ENCODE assay signal across 29 cellular contexts in the genomic region with DNA sequence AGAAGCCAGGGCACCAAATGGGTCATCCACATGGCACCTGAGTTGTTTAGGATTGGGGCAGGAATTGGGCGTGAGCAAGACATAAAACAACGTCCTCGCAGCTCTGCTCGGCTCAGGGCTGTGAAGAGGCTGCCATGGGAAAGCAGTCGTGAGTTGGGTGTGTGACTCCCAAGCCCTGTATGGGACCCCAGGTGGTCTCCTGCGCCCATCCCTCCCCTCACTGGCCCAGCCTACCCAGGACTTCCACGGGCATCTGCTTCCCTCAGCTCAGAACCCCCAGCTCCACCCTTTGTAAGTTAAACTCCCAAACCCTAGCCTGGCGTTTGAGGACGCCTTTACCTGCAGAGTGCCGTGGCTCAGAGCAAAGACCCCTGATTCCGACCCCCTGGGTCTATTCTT. TPM values are rescaled to one million over a fixed set of nuclear protein-coding genes. Genes with fewer than 3 reads are reported as not detected.
DNase-seq lines count a peak whose midpoint lies in the region; ATAC-seq, FAIRE-seq and TF ChIP-seq lines count a peak whose summit lies in the region.
"Had no signal": no experiment of that assay in that cellular context is flagged by ENCODE, and none has a peak within 500 bp of the region (broad histone marks: within the 10 kb centered on the region; RNA-seq: fewer than 3 reads in every experiment).

No MANE protein-coding gene starts in this region.

- no peak overlapping the region for H2BK15ac ChIP-seq in mesenchymal stem cell (ENCODE audit: low read depth, poor library complexity, severe bottlenecking)

- BruUV-seq in K562 (replicated peaks; lab: Mats Ljungman, UMichigan): no TSS peak

- intact Hi-C loops in natural killer cell (cut with micrococcal nuclease): no loop called here
- intact Hi-C loops in K562 (cut with micrococcal nuclease): loop anchor here (2.0 to 5.0 kb wide), 2 partner anchors 23 to 53 kb away; a partner anchor contains a TSS
- intact Hi-C loops in upper lobe of right lung (cut with DNase I): no loop called here

- H2AFZ ChIP-seq in K562 (ENCODE audit: low read depth, low read length) (peak overlapping the region; percentile 91; the same call in 1 of the 2 replicates), osteoblast (ENCODE audit: low read length) (no peak overlapping the region), mesenchymal stem cell (ENCODE audit: low read depth, low read length) (no peak overlapping the region)
- H2AFZ ChIP-seq: GM23338 had no signal

- CTCF ChIA-PET in K562 (lab: Yijun Ruan, JAX; ENCODE audit: low intra/inter-chr PET ratio): no interaction called here

- 72% methylated on average over 11 of the region's 11 CpGs for WGBS in K562 (ENCODE audit: insufficient coverage, low coverage, missing lambda C conversion rate)
- WGBS in mesenchymal stem cell: 92% methylated on average over 11 of the region's 11 CpGs

- H2BK12ac ChIP-seq in mesenchymal stem cell (ENCODE audit: low read length in 2 of 2): no peak overlapping the region

- TF ChIP-seq EP300 in K562 (IDR thresholded peaks at IDR 0.05; ENCODE audit: low read length): no peak

- H4K20me1 ChIP-seq in K562 (replicated peaks; ENCODE audit: control insufficient read depth, insufficient read depth, low read length) (no peaks in the 10 kb centered on the region), osteoblast (ENCODE audit: insufficient read depth, low read length) (no peaks in the 10 kb centered on the region)

- in situ Hi-C loops in K562 (cut with MboI): no loop called here

- no peak overlapping the region for H2BK5ac ChIP-seq in mesenchymal stem cell (ENCODE audit: low read depth, low read length, poor library complexity, severe bottlenecking)

- H3K9me1 ChIP-seq in K562 (ENCODE audit: control insufficient read depth, insufficient read depth, low read length): no peaks in the 10 kb centered on the region

- no peak overlapping the region for H4K91ac ChIP-seq in mesenchymal stem cell (ENCODE audit: low read length)

- H3K27me3 Mint-ChIP-seq in natural killer cell (ENCODE audit: low read depth in 2 of 2) (no peaks in the 10 kb centered on the region), nephron progenitor cell (ENCODE audit: low read depth, poor library complexity) (peaks cover 15% of the 10 kb centered on the region)
- H3K27me3 Mint-ChIP-seq in natural killer cell treated with Interleukin-12 subunit alpha and Interleukin-12 subunit beta and Interleukin-15 and Interleukin-18, amount 100 ng/mL, for 72 hours: no peaks in the 10 kb centered on the region

- H2AK5ac ChIP-seq in mesenchymal stem cell (ENCODE audit: low read length, severe bottlenecking): no peak overlapping the region

- H3K9ac ChIP-seq in K562 (ENCODE audit: insufficient read depth in 1 of 2, low read depth in 2 of 2, low read length in 2 of 2) (peak overlapping the region; percentile 33 to 70; a peak in 1 of 4 replicates), mesenchymal stem cell (ENCODE audit: low read length) (no peak overlapping the region)
- H3K9ac ChIP-seq: KMS-11 had no signal

- H3K4me2 ChIP-seq in K562 (ENCODE audit: insufficient read depth, low read length) (peak overlapping the region; percentile 66), osteoblast (ENCODE audit: insufficient read depth, low read length) (peak overlapping the region; percentile 77), mesenchymal stem cell (ENCODE audit: low read length, poor library complexity, severe bottlenecking) (no peak overlapping the region)
- H3K4me2 ChIP-seq: GM23338, KMS-11 had no signal

- H3K14ac ChIP-seq in mesenchymal stem cell (ENCODE audit: low read length in 2 of 2): no peak overlapping the region

- H3K4me3 ChIP-seq in K562 (no peak overlapping the region), osteoblast (ENCODE audit: insufficient read depth, low read length) (peak overlapping the region; percentile 51), upper lobe of right lung (no peak overlapping the region), mesenchymal stem cell (ENCODE audit: insufficient read depth in 1 of 2, low read depth in 1 of 2, low read length in 2 of 2) (no peak overlapping the region)
- H3K4me3 ChIP-seq: GM23338, HAP-1, SK-N-MC had no signal

- H3K9me3 Mint-ChIP-seq in natural killer cell (no peaks in the 10 kb centered on the region), nephron progenitor cell (no peaks in the 10 kb centered on the region)
- H3K9me3 Mint-ChIP-seq in natural killer cell treated with Interleukin-12 subunit alpha and Interleukin-12 subunit beta and Interleukin-15 and Interleukin-18, amount 100 ng/mL, for 72 hours: no peaks in the 10 kb centered on the region
- H3K9me3 Mint-ChIP-seq: CD8-positive, alpha-beta T cell; GM23338; HFFc6 had no signal

- H3K9me3 ChIP-seq in K562 (replicated peaks; ENCODE audit: control insufficient read depth, insufficient read depth, low read depth, low read length): no peaks in the 10 kb centered on the region
- H3K9me3 ChIP-seq in osteoblast (ENCODE audit: low read depth, low read length): no peaks in the 10 kb centered on the region
- no peaks in the 10 kb centered on the region for H3K9me3 ChIP-seq in upper lobe of right lung
- no peaks in the 10 kb centered on the region for H3K9me3 ChIP-seq in mesenchymal stem cell (ENCODE audit: control insufficient read depth, low read length)
- H3K9me3 ChIP-seq: HAP-1 had no signal

- no peak for TF ChIP-seq POLR2A in K562 (conservative IDR thresholded peaks at IDR 0.05)

- TF ChIP-seq CTCF in natural killer cell (IDR thresholded peaks at IDR 0.05) (no peak), K562 (IDR thresholded peaks at IDR 0.05 in 2 of 3, conservative IDR thresholded peaks at IDR 0.05 in 1 of 3; ENCODE audit: insufficient read depth in 2 of 3, low read depth in 1 of 3, low read length in 3 of 3) (no peak), osteoblast (IDR thresholded peaks at IDR 0.05; ENCODE audit: extremely low read depth, low read depth, low read length) (no peak), upper lobe of right lung (IDR thresholded peaks at IDR 0.05) (no peak), nephron progenitor cell (IDR thresholded peaks at IDR 0.05) (no peak)

- H3K36me3 ChIP-seq in K562 (ENCODE audit: control insufficient read depth, insufficient read depth, low read length) (no peaks in the 10 kb centered on the region), osteoblast (ENCODE audit: insufficient read depth, low read length) (no peaks in the 10 kb centered on the region), upper lobe of right lung (no peaks in the 10 kb centered on the region), mesenchymal stem cell (ENCODE audit: control insufficient read depth in 1 of 2, insufficient read depth in 2 of 2, low read depth in 1 of 2, low read length in 2 of 2) (no peaks in the 10 kb centered on the region)
- H3K36me3 ChIP-seq: HAP-1 had no signal

- DNase-seq in natural killer cell: no peak
- DNase-seq in natural killer cell treated with Interleukin-12 subunit alpha and Interleukin-12 subunit beta and Interleukin-15 and Interleukin-18, amount 100 ng/mL, for 72 hours (ENCODE audit: low spot score): no peak
- no peak for DNase-seq in K562 (ENCODE audit: extremely low read depth in 1 of 4, low spot score in 3 of 4)
- peak; percentile 30 for DNase-seq in osteoblast (ENCODE audit: insufficient read length, low spot score, missing footprints)
- peak; percentile 47 for DNase-seq in upper lobe of right lung
- DNase-seq in mesenchymal stem cell: no peak
- DNase-seq in SHP77 treated with DMSO at 0.1 percent for 48 hours (lab: John Stamatoyannopoulos, UW): no peak
- DNase-seq in nephron progenitor cell: no peak
- DNase-seq: C1 segment of cervical spinal cord; CD8-positive, alpha-beta T cell; DMS 273 treated with DMSO at 0.1 percent for 48 hours; DMS79 treated with DMSO at 0.1 percent for 48 hours; GF-D8; HFFc6; MM.1S; NCI-H1048; NCI-H1417; NCI-H1694; NCI-H2081; NCI-H2227 treated with DMSO at 0.1 percent for 48 hours; NCI-H526 treated with DMSO at 0.1 percent for 48 hours; SIG-M5 had no signal

- H3K4me3 Mint-ChIP-seq in natural killer cell (no peak overlapping the region), nephron progenitor cell (no peak overlapping the region)
- no peak overlapping the region for H3K4me3 Mint-ChIP-seq in natural killer cell treated with Interleukin-12 subunit alpha and Interleukin-12 subunit beta and Interleukin-15 and Interleukin-18, amount 100 ng/mL, for 72 hours
- H3K4me3 Mint-ChIP-seq: CD8-positive, alpha-beta T cell; GM23338; HFFc6 had no signal

- H3K79me2 ChIP-seq in K562 (ENCODE audit: control insufficient read depth, insufficient read depth, low read length) (no peaks in the 10 kb centered on the region; the same call in 2 of the 3 replicates), osteoblast (ENCODE audit: insufficient read depth, low read length) (no peaks in the 10 kb centered on the region)

- H3K18ac ChIP-seq in mesenchymal stem cell (ENCODE audit: low read depth in 1 of 2, low read length in 2 of 2): no peak overlapping the region

- ATAC-seq in natural killer cell (no peak), K562 (no peak), upper lobe of right lung (no peak)
- ATAC-seq in natural killer cell treated with Interleukin-12 subunit alpha and Interleukin-12 subunit beta and Interleukin-15 and Interleukin-18, amount 100 ng/mL, for 72 hours: no peak
- ATAC-seq: CD8-positive, alpha-beta T cell; GM23338 had no signal

- H3K27ac ChIP-seq in K562 (ENCODE audit: extremely low read depth, low read depth, low read length) (peak overlapping the region; percentile 74; the same call in 2 of the 3 replicates), osteoblast (ENCODE audit: low read depth, low read length) (no peak overlapping the region), upper lobe of right lung (no peak overlapping the region), mesenchymal stem cell (ENCODE audit: low read length, poor library complexity, severe bottlenecking) (no peak overlapping the region)
- H3K27ac ChIP-seq: KMS-11, RWPE1, SK-N-MC had no signal

- H3K79me1 ChIP-seq in mesenchymal stem cell (replicated peaks; ENCODE audit: low read length, poor library complexity, severe bottlenecking): no peaks in the 10 kb centered on the region

- H3K4me1 Mint-ChIP-seq in natural killer cell (peaks cover 31 to 53% of the 10 kb centered on the region in 2 donors), nephron progenitor cell (peaks cover 57% of the 10 kb centered on the region)
- peaks cover 37 to 43% of the 10 kb centered on the region in 2 donors for H3K4me1 Mint-ChIP-seq in natural killer cell treated with Interleukin-12 subunit alpha and Interleukin-12 subunit beta and Interleukin-15 and Interleukin-18, amount 100 ng/mL, for 72 hours (ENCODE audit: low read depth in 2 of 2)
- H3K4me1 Mint-ChIP-seq: GM23338 had no signal

- H4K8ac ChIP-seq in mesenchymal stem cell (ENCODE audit: low read length): no peak overlapping the region

- H3K27ac Mint-ChIP-seq in natural killer cell: peak overlapping the region; percentile 80 to 86
- peak overlapping the region in 1 of 2 donors; percentile 46 for H3K27ac Mint-ChIP-seq in natural killer cell treated with Interleukin-12 subunit alpha and Interleukin-12 subunit beta and Interleukin-15 and Interleukin-18, amount 100 ng/mL, for 72 hours
- no peak overlapping the region for H3K27ac Mint-ChIP-seq in nephron progenitor cell
- H3K27ac Mint-ChIP-seq: GM23338 had no signal

- FAIRE-seq in K562 (lab: Jason Lieb, UNC): no peak
- FAIRE-seq: GM12891, HTR-8/SVneo had no signal

- TF ChIP-seq RAD21 in K562 (CRISPR knock-in tag; conservative IDR thresholded peaks at IDR 0.05 in 1 of 2, IDR thresholded peaks at IDR 0.05 in 1 of 2): no peak

- no peak overlapping the region for H3K4ac ChIP-seq in mesenchymal stem cell (ENCODE audit: low read depth in 1 of 2, low read length in 2 of 2)

- POLR2A ChIA-PET in K562 (lab: Yijun Ruan, JAX): interaction anchor here (0.6 to 1.1 kb wide), 4 partner anchors 22 to 209 kb away, joined by 3 to 5 read pairs (median 3); no protein-coding TSS in a partner anchor

- no peak overlapping the region for H2BK120ac ChIP-seq in mesenchymal stem cell (ENCODE audit: low read depth, low read length)

- no peaks in the 10 kb centered on the region for H3K27me3 ChIP-seq in K562 (ENCODE audit: control insufficient read depth in 2 of 2, insufficient read depth in 2 of 2, low read length in 2 of 2)
- no peaks in the 10 kb centered on the region for H3K27me3 ChIP-seq in osteoblast (ENCODE audit: insufficient read depth, low read length)
- H3K27me3 ChIP-seq in upper lobe of right lung: no peaks in the 10 kb centered on the region
- peaks cover 0 to 5% of the 10 kb centered on the region in 2 experiments for H3K27me3 ChIP-seq in mesenchymal stem cell (ENCODE audit: control insufficient read depth in 1 of 2, insufficient read depth in 1 of 2, low read length in 2 of 2)

- H3K23ac ChIP-seq in mesenchymal stem cell (ENCODE audit: low read length in 2 of 2): no peak overlapping the region

- H3K36me3 Mint-ChIP-seq in natural killer cell: no peaks in the 10 kb centered on the region
- no peaks in the 10 kb centered on the region for H3K36me3 Mint-ChIP-seq in natural killer cell treated with Interleukin-12 subunit alpha and Interleukin-12 subunit beta and Interleukin-15 and Interleukin-18, amount 100 ng/mL, for 72 hours
- no peaks in the 10 kb centered on the region for H3K36me3 Mint-ChIP-seq in nephron progenitor cell (ENCODE audit: low read depth)
- H3K36me3 Mint-ChIP-seq: CD8-positive, alpha-beta T cell had no signal

- H3K4me1 ChIP-seq in K562 (replicated peaks in 1 of 2; ENCODE audit: control insufficient read depth in 2 of 2, insufficient read depth in 2 of 2, low read length in 2 of 2) (peaks cover 53 to 56% of the 10 kb centered on the region in 2 experiments), osteoblast (ENCODE audit: insufficient read depth, low read length) (peaks cover 42% of the 10 kb centered on the region), upper lobe of right lung (peaks cover 10% of the 10 kb centered on the region), mesenchymal stem cell (ENCODE audit: control insufficient read depth, insufficient read depth, low read depth, low read length) (peaks cover 27% of the 10 kb centered on the region)
- H3K4me1 ChIP-seq: HAP-1 had no signal

RNA-seq across cellular contexts. Expression of a gene that starts 23.2 kb away (rescaled TPM):
- 10 to 100 TPM; 31.1 to 45.2 (median 39.8) TPM for total RNA-seq in natural killer cell
- 10 to 100 TPM; 13.8 to 19.0 TPM for total RNA-seq in natural killer cell treated with Interleukin-12 subunit alpha and Interleukin-12 subunit beta and Interleukin-15 and Interleukin-18, amount 100 ng/mL, for 72 hours
- total RNA-seq in K562 (2011; cell fraction: chromatin; rRNA removed; ENCODE audit: low replicate concordance): 25.1 and 67.2 TPM in 2 replicates
- total RNA-seq in K562 (2011; cell fraction: nucleolus; rRNA removed): 37.1 and 44.9 TPM in 2 replicates
- total RNA-seq in K562 (2011; cell fraction: nucleoplasm; rRNA removed): 28.7 and 29.2 TPM in 2 replicates
- total RNA-seq in K562 (2014; rRNA removed): 56.2 and 62.9 TPM in 2 replicates
- 9.5 and 10.9 TPM in 2 replicates for total RNA-seq in K562 (2014; rRNA removed; fragmentation: Illumina TruSeq; extraction: Trizol)
- 20.2 and 25.0 TPM in 2 replicates for total RNA-seq in K562 (2015; rRNA removed; fragmentation: Illumina TruSeq; extraction: Trizol)
- total RNA-seq in K562 (2021): 61.5 and 65.5 TPM in 2 replicates
- 23.9 and 48.2 TPM in 2 replicates for polyA plus RNA-seq in K562 (2011; rRNA removed)
- 44.1 and 78.0 TPM in 2 replicates for polyA plus RNA-seq in K562 (2011; cell fraction: cytosol; rRNA removed)
- polyA plus RNA-seq in K562 (2011; cell fraction: nucleus; rRNA removed): 49.6 and 80.3 TPM in 2 replicates
- polyA plus RNA-seq in K562 (2012): 67.3 and 117 TPM in 2 replicates
- polyA plus RNA-seq in K562 (2014; fragmentation: Illumina TruSeq; extraction: Trizol): 36.5 and 74.6 TPM in 2 replicates
- 1 to 10 TPM; 2.7 to 3.1 TPM for polyA plus RNA-seq in K562 (2014; fragmentation: Nextera tagmentation; extraction: Ambion mirVana)
- polyA plus RNA-seq in K562 (2014; rRNA removed): 41.0 and 44.2 TPM in 2 replicates
- 11.6 and 13.9 TPM in 2 replicates for polyA minus RNA-seq in K562 (2011; rRNA and poly(A)+ RNA removed)
- polyA minus RNA-seq in K562 (2011; cell fraction: cytosol; rRNA and poly(A)+ RNA removed): 32.4 and 46.1 TPM in 2 replicates
- polyA minus RNA-seq in K562 (2011; cell fraction: nucleus; rRNA and poly(A)+ RNA removed): 19.9 and 22.5 TPM in 2 replicates
- total RNA-seq in osteoblast: 47.1 and 57.2 TPM in 2 replicates
- 160 TPM for total RNA-seq in upper lobe of right lung
- polyA plus RNA-seq in mesenchymal stem cell (2013, experiment 1 of 2): 35.6 TPM
- 36.5 TPM for polyA plus RNA-seq in mesenchymal stem cell (2013, experiment 2 of 2)

Comparison
In these comparisons a context has a peak if more than half of its experiments do, and no peak if none do; other contexts are left out.
1. DNase-seq: peak in osteoblast (single experiment) and upper lobe of right lung (single experiment); none in natural killer cell (single experiment), natural killer cell treated with Interleukin-12 subunit alpha and Interleukin-12 subunit beta and Interleukin-15 and Interleukin-18, amount 100 ng/mL, for 72 hours (single experiment), K562 (0 of 4), mesenchymal stem cell (single experiment), SHP77 treated with DMSO at 0.1 percent for 48 hours (single experiment) and nephron progenitor cell (single experiment).